ENCODE assay signal across 1 cellular context in genomic region chr12:107622005-107622404, GRCh38.
TF ChIP-seq lines count a peak whose summit lies in the region.

No MANE protein-coding gene starts in this region.

TF ChIP-seq in WTC11, 78 proteins besides CTCF, POLR2A, EP300 and RAD21 (continued from another document):
- TF ChIP-seq NFATC4 (CRISPR knock-in tag; IDR thresholded peaks at IDR 0.05) (no peak), GRHL2 (CRISPR knock-in tag; IDR thresholded peaks at IDR 0.05; ENCODE audit: insufficient replicate concordance, severe bottlenecking) (no peak), PRRX2 (CRISPR knock-in tag; IDR thresholded peaks at IDR 0.05) (no peak), JAZF1 (CRISPR knock-in tag; IDR thresholded peaks at IDR 0.05) (no peak), SP1 (CRISPR knock-in tag; conservative IDR thresholded peaks at IDR 0.05) (no peak), ZNF512 (CRISPR knock-in tag; IDR thresholded peaks at IDR 0.05; ENCODE audit: borderline replicate concordance) (no peak), FOXJ3 (CRISPR knock-in tag; IDR thresholded peaks at IDR 0.05; ENCODE audit: borderline replicate concordance) (no peak), GABPB1 (CRISPR knock-in tag; IDR thresholded peaks at IDR 0.05) (no peak), ZNF671 (CRISPR knock-in tag; IDR thresholded peaks at IDR 0.05) (no peak), MYBL2 (CRISPR knock-in tag; IDR thresholded peaks at IDR 0.05) (no peak)
- TF ChIP-seq, protein P1, sequence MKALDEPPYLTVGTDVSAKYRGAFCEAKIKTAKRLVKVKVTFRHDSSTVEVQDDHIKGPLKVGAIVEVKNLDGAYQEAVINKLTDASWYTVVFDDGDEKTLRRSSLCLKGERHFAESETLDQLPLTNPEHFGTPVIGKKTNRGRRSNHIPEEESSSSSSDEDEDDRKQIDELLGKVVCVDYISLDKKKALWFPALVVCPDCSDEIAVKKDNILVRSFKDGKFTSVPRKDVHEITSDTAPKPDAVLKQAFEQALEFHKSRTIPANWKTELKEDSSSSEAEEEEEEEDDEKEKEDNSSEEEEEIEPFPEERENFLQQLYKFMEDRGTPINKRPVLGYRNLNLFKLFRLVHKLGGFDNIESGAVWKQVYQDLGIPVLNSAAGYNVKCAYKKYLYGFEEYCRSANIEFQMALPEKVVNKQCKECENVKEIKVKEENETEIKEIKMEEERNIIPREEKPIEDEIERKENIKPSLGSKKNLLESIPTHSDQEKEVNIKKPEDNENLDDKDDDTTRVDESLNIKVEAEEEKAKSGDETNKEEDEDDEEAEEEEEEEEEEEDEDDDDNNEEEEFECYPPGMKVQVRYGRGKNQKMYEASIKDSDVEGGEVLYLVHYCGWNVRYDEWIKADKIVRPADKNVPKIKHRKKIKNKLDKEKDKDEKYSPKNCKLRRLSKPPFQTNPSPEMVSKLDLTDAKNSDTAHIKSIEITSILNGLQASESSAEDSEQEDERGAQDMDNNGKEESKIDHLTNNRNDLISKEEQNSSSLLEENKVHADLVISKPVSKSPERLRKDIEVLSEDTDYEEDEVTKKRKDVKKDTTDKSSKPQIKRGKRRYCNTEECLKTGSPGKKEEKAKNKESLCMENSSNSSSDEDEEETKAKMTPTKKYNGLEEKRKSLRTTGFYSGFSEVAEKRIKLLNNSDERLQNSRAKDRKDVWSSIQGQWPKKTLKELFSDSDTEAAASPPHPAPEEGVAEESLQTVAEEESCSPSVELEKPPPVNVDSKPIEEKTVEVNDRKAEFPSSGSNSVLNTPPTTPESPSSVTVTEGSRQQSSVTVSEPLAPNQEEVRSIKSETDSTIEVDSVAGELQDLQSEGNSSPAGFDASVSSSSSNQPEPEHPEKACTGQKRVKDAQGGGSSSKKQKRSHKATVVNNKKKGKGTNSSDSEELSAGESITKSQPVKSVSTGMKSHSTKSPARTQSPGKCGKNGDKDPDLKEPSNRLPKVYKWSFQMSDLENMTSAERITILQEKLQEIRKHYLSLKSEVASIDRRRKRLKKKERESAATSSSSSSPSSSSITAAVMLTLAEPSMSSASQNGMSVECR (CRISPR knock-in tag; IDR thresholded peaks at IDR 0.05; ENCODE audit: borderline replicate concordance) = no peak
